1 cellular context compared by ENCODE assay signal in the genomic region with DNA sequence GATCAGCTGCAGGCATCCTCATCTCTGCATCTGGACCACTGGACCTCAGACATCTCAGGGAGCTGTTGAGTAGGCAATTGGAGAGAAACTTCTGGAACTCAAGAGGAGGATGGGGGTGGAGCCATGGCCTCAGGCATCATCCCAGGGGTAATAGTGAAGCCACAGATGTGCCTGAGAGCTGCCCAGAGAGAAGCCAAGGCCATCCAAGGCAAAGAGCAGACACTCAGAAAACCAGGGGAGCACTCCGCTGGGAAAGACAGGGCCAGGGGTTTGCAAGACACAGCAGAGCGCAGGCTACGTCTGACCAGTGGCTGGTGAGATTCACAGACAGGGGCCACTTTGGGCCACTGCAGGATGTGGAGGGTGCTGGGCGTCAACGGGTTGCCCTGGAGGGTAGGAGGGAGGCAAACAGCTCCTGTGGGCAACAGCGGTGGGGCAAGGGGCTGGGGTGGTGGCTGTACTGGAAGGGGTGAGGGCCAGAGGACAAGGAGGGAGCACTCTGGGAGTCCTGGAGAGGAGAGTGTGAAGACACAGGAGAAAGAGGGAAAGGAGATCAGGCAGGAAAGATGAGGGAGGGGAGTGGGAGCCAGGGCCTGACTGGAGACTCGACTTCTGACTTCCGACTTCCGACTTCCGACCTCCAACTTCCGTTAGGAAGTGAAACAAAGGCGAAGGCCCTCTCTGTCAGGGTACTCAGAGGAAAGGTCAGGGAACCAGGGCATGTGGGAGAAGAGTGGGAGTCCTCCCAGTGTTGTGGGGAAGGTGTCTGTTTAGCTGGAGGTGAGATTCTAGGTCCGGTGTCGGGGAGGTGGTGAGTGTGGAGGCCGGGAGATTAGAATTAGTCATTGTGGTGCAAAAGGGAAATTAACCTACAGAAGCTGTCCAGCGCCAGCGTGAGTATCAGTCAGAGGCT.
TF ChIP-seq lines count a peak whose summit lies in the region.

No MANE protein-coding gene starts in this region.

TF ChIP-seq in K562, 482 proteins besides CTCF, POLR2A, EP300 and RAD21 (continued from another document and continues in another):
- no peak for TF ChIP-seq SP1 (CRISPR knock-in tag; IDR thresholded peaks at IDR 0.05)
- TF ChIP-seq, protein P1, sequence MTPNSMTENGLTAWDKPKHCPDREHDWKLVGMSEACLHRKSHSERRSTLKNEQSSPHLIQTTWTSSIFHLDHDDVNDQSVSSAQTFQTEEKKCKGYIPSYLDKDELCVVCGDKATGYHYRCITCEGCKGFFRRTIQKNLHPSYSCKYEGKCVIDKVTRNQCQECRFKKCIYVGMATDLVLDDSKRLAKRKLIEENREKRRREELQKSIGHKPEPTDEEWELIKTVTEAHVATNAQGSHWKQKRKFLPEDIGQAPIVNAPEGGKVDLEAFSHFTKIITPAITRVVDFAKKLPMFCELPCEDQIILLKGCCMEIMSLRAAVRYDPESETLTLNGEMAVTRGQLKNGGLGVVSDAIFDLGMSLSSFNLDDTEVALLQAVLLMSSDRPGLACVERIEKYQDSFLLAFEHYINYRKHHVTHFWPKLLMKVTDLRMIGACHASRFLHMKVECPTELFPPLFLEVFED (CRISPR knock-in tag; conservative IDR thresholded peaks at IDR 0.05): peak; percentile 93; the same call in 1 of the 2 replicates
- TF ChIP-seq, protein P2, sequence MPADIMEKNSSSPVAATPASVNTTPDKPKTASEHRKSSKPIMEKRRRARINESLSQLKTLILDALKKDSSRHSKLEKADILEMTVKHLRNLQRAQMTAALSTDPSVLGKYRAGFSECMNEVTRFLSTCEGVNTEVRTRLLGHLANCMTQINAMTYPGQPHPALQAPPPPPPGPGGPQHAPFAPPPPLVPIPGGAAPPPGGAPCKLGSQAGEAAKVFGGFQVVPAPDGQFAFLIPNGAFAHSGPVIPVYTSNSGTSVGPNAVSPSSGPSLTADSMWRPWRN (IDR thresholded peaks at IDR 0.05; ENCODE audit: low read depth): peak; percentile 61; the same call in 1 of the 2 replicates
- peak; percentile 90; the same call in 1 of the 2 replicates for TF ChIP-seq ZNF197 (CRISPR knock-in tag; IDR thresholded peaks at IDR 0.05; ENCODE audit: low read depth)
- no peak for TF ChIP-seq CAMTA2 (CRISPR knock-in tag; conservative IDR thresholded peaks at IDR 0.05)
- no peak for TF ChIP-seq ILF3 (IDR thresholded peaks at IDR 0.05; ENCODE audit: borderline replicate concordance)
- TF ChIP-seq KLF13 (tag; IDR thresholded peaks at IDR 0.05; ENCODE audit: borderline replicate concordance, low read depth): peak; percentile 50; the same call in 1 of the 2 replicates
- no peak for TF ChIP-seq KAT2B (IDR thresholded peaks at IDR 0.05; ENCODE audit: low read depth, low read length)
- TF ChIP-seq CHD4 (IDR thresholded peaks at IDR 0.05; ENCODE audit: insufficient read depth, insufficient replicate concordance, low read depth, low read length, poor library complexity, severe bottlenecking): no peak
- TF ChIP-seq ZNF57 (CRISPR knock-in tag; IDR thresholded peaks at IDR 0.05): no peak
- TF ChIP-seq ZNF561 (CRISPR knock-in tag; conservative IDR thresholded peaks at IDR 0.05): no peak
- no peak for TF ChIP-seq ZNF444 (CRISPR knock-in tag; IDR thresholded peaks at IDR 0.05)
- TF ChIP-seq, protein P3, sequence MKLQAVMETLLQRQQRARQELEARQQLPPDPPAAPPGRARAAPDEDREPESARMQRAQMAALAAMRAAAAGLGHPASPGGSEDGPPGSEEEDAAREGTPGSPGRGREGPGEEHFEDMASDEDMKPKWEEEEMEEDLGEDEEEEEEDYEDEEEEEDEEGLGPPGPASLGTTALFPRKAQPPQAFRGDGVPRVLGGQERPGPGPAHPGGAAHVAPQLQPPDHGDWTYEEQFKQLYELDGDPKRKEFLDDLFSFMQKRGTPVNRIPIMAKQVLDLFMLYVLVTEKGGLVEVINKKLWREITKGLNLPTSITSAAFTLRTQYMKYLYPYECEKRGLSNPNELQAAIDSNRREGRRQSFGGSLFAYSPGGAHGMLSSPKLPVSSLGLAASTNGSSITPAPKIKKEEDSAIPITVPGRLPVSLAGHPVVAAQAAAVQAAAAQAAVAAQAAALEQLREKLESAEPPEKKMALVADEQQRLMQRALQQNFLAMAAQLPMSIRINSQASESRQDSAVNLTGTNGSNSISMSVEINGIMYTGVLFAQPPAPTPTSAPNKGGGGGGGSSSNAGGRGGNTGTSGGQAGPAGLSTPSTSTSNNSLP (IDR thresholded peaks at IDR 0.05; ENCODE audit: borderline replicate concordance, low read depth, low read length): peak; percentile 83; the same call in 1 of the 2 replicates
- TF ChIP-seq L3MBTL2 (IDR thresholded peaks at IDR 0.05): peak; percentile 87
- peak; percentile 91 for TF ChIP-seq MTA2 (IDR thresholded peaks at IDR 0.05; ENCODE audit: low read depth)
- TF ChIP-seq ZNF232 (CRISPR knock-in tag; IDR thresholded peaks at IDR 0.05): no peak
- no peak for TF ChIP-seq CBX8 (IDR thresholded peaks at IDR 0.05; ENCODE audit: borderline replicate concordance, extremely low read depth, low read depth, low read length, poor library complexity, severe bottlenecking)
- TF ChIP-seq, protein P4, sequence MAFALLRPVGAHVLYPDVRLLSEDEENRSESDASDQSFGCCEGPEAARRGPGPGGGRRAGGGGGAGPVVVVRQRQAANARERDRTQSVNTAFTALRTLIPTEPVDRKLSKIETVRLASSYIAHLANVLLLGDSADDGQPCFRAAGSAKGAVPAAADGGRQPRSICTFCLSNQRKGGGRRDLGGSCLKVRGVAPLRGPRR (CRISPR knock-in tag; IDR thresholded peaks at IDR 0.05): no peak
- peak; percentile 52; the same call in 1 of the 2 replicates for TF ChIP-seq CBX1 (IDR thresholded peaks at IDR 0.05; ENCODE audit: low read depth)
- TF ChIP-seq, protein P5, sequence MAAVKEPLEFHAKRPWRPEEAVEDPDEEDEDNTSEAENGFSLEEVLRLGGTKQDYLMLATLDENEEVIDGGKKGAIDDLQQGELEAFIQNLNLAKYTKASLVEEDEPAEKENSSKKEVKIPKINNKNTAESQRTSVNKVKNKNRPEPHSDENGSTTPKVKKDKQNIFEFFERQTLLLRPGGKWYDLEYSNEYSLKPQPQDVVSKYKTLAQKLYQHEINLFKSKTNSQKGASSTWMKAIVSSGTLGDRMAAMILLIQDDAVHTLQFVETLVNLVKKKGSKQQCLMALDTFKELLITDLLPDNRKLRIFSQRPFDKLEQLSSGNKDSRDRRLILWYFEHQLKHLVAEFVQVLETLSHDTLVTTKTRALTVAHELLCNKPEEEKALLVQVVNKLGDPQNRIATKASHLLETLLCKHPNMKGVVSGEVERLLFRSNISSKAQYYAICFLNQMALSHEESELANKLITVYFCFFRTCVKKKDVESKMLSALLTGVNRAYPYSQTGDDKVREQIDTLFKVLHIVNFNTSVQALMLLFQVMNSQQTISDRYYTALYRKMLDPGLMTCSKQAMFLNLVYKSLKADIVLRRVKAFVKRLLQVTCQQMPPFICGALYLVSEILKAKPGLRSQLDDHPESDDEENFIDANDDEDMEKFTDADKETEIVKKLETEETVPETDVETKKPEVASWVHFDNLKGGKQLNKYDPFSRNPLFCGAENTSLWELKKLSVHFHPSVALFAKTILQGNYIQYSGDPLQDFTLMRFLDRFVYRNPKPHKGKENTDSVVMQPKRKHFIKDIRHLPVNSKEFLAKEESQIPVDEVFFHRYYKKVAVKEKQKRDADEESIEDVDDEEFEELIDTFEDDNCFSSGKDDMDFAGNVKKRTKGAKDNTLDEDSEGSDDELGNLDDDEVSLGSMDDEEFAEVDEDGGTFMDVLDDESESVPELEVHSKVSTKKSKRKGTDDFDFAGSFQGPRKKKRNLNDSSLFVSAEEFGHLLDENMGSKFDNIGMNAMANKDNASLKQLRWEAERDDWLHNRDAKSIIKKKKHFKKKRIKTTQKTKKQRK (IDR thresholded peaks at IDR 0.05; ENCODE audit: borderline replicate concordance, low read depth, low read length): no peak
- peak; percentile 94 for TF ChIP-seq SMARCC2 (IDR thresholded peaks at IDR 0.05; ENCODE audit: low read depth)
- TF ChIP-seq ZNF436 (CRISPR knock-in tag; IDR thresholded peaks at IDR 0.05): no peak
- TF ChIP-seq, protein P6, sequence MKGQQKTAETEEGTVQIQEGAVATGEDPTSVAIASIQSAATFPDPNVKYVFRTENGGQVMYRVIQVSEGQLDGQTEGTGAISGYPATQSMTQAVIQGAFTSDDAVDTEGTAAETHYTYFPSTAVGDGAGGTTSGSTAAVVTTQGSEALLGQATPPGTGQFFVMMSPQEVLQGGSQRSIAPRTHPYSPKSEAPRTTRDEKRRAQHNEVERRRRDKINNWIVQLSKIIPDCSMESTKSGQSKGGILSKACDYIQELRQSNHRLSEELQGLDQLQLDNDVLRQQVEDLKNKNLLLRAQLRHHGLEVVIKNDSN (CRISPR knock-in tag; IDR thresholded peaks at IDR 0.05): no peak
- peak in 1 of 2 experiments; percentile 43; a peak in 1 of 4 replicates for TF ChIP-seq TEAD1 (CRISPR knock-in tag; IDR thresholded peaks at IDR 0.05)
- TF ChIP-seq, protein P7, sequence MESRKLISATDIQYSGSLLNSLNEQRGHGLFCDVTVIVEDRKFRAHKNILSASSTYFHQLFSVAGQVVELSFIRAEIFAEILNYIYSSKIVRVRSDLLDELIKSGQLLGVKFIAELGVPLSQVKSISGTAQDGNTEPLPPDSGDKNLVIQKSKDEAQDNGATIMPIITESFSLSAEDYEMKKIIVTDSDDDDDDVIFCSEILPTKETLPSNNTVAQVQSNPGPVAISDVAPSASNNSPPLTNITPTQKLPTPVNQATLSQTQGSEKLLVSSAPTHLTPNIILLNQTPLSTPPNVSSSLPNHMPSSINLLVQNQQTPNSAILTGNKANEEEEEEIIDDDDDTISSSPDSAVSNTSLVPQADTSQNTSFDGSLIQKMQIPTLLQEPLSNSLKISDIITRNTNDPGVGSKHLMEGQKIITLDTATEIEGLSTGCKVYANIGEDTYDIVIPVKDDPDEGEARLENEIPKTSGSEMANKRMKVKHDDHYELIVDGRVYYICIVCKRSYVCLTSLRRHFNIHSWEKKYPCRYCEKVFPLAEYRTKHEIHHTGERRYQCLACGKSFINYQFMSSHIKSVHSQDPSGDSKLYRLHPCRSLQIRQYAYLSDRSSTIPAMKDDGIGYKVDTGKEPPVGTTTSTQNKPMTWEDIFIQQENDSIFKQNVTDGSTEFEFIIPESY (CRISPR knock-in tag; IDR thresholded peaks at IDR 0.05): peak; percentile 49; the same call in 1 of the 2 replicates
- TF ChIP-seq HDAC2 (IDR thresholded peaks at IDR 0.05): peak; percentile 92
- TF ChIP-seq, protein P8, sequence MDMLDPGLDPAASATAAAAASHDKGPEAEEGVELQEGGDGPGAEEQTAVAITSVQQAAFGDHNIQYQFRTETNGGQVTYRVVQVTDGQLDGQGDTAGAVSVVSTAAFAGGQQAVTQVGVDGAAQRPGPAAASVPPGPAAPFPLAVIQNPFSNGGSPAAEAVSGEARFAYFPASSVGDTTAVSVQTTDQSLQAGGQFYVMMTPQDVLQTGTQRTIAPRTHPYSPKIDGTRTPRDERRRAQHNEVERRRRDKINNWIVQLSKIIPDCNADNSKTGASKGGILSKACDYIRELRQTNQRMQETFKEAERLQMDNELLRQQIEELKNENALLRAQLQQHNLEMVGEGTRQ (CRISPR knock-in tag; IDR thresholded peaks at IDR 0.05): no peak
- TF ChIP-seq, protein P9, sequence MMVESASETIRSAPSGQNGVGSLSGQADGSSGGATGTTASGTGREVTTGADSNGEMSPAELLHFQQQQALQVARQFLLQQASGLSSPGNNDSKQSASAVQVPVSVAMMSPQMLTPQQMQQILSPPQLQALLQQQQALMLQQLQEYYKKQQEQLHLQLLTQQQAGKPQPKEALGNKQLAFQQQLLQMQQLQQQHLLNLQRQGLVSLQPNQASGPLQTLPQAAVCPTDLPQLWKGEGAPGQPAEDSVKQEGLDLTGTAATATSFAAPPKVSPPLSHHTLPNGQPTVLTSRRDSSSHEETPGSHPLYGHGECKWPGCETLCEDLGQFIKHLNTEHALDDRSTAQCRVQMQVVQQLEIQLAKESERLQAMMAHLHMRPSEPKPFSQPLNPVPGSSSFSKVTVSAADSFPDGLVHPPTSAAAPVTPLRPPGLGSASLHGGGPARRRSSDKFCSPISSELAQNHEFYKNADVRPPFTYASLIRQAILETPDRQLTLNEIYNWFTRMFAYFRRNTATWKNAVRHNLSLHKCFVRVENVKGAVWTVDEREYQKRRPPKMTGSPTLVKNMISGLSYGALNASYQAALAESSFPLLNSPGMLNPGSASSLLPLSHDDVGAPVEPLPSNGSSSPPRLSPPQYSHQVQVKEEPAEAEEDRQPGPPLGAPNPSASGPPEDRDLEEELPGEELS (CRISPR knock-in tag; IDR thresholded peaks at IDR 0.05; ENCODE audit: borderline replicate concordance): peak; percentile 73; the same call in 1 of the 2 replicates
- peak; percentile 87 for TF ChIP-seq ZKSCAN8 (CRISPR knock-in tag; IDR thresholded peaks at IDR 0.05)
- TF ChIP-seq, protein P10, sequence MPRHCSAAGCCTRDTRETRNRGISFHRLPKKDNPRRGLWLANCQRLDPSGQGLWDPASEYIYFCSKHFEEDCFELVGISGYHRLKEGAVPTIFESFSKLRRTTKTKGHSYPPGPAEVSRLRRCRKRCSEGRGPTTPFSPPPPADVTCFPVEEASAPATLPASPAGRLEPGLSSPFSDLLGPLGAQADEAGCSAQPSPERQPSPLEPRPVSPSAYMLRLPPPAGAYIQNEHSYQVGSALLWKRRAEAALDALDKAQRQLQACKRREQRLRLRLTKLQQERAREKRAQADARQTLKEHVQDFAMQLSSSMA (CRISPR knock-in tag; IDR thresholded peaks at IDR 0.05): no peak
- TF ChIP-seq ZNF778 (CRISPR knock-in tag; IDR thresholded peaks at IDR 0.05): no peak
- TF ChIP-seq KAT8 (IDR thresholded peaks at IDR 0.05; ENCODE audit: low read depth): no peak
- TF ChIP-seq SMAD2 (IDR thresholded peaks at IDR 0.05; ENCODE audit: low read depth, low read length): no peak
- TF ChIP-seq GATAD2B (IDR thresholded peaks at IDR 0.05; ENCODE audit: borderline replicate concordance): peak; percentile 56; the same call in 1 of the 2 replicates
- TF ChIP-seq, protein P11, sequence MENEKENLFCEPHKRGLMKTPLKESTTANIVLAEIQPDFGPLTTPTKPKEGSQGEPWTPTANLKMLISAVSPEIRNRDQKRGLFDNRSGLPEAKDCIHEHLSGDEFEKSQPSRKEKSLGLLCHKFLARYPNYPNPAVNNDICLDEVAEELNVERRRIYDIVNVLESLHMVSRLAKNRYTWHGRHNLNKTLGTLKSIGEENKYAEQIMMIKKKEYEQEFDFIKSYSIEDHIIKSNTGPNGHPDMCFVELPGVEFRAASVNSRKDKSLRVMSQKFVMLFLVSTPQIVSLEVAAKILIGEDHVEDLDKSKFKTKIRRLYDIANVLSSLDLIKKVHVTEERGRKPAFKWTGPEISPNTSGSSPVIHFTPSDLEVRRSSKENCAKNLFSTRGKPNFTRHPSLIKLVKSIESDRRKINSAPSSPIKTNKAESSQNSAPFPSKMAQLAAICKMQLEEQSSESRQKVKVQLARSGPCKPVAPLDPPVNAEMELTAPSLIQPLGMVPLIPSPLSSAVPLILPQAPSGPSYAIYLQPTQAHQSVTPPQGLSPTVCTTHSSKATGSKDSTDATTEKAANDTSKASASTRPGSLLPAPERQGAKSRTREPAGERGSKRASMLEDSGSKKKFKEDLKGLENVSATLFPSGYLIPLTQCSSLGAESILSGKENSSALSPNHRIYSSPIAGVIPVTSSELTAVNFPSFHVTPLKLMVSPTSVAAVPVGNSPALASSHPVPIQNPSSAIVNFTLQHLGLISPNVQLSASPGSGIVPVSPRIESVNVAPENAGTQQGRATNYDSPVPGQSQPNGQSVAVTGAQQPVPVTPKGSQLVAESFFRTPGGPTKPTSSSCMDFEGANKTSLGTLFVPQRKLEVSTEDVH (IDR thresholded peaks at IDR 0.05; ENCODE audit: low read depth, partially characterized antibody): peak; percentile 73
- no peak for TF ChIP-seq CHD1 (IDR thresholded peaks at IDR 0.05; ENCODE audit: low read length)
- peak; percentile 67 for TF ChIP-seq DMBX1 (CRISPR knock-in tag; IDR thresholded peaks at IDR 0.05; ENCODE audit: borderline replicate concordance)
- no peak for TF ChIP-seq XRCC4 (IDR thresholded peaks at IDR 0.05; ENCODE audit: extremely low read depth, insufficient read depth, insufficient read length)
